Comparison of ENCODE assay signal across 8 cellular contexts in genomic region chr2:101697794-101698418, GRCh38. TPM values are rescaled to one million over a fixed set of nuclear protein-coding genes. Genes with fewer than 3 reads are reported as not detected.
DNase-seq lines count a peak whose midpoint lies in the region; ATAC-seq, FAIRE-seq and TF ChIP-seq lines count a peak whose summit lies in the region.

No MANE protein-coding gene starts in this region.

- H3K9me3 Mint-ChIP-seq in central memory CD8-positive, alpha-beta T cell: peaks cover 5% of the 10 kb centered on the region

- no peaks in the 10 kb centered on the region for H3K9me2 ChIP-seq in OCI-LY1 (ENCODE audit: low read depth, low read length)

- 0 out of 2 replicates have a peak, but pooled peaks cover 5% of the 10 kb centered on the region for H3K27me3 ChIP-seq in OCI-LY1 (ENCODE audit: insufficient read depth, low read length)
- H3K27me3 ChIP-seq in mesenchymal stem cell (ENCODE audit: control insufficient read depth in 1 of 2, insufficient read depth in 1 of 2, low read length in 2 of 2): no peaks in the 10 kb centered on the region

- peak overlapping the region; percentile 74 to 90 for H3K18ac ChIP-seq in mesenchymal stem cell (ENCODE audit: low read depth in 1 of 2, low read length in 2 of 2)

- H3K23ac ChIP-seq in mesenchymal stem cell (ENCODE audit: low read length in 2 of 2): peak overlapping the region; percentile 68 to 78

- H2BK15ac ChIP-seq in mesenchymal stem cell (ENCODE audit: low read depth, poor library complexity, severe bottlenecking): peak overlapping the region; percentile 73

- H2BK12ac ChIP-seq in mesenchymal stem cell (ENCODE audit: low read length in 2 of 2): peak overlapping the region in 1 of 2 experiments; percentile 31

- peaks cover 24% of the 10 kb centered on the region for H3K4me1 ChIP-seq in OCI-LY1 (ENCODE audit: insufficient read depth, low read length, severe bottlenecking)
- H3K4me1 ChIP-seq in mesenchymal stem cell (ENCODE audit: control insufficient read depth, insufficient read depth, low read depth, low read length): peaks cover 3% of the 10 kb centered on the region

- H2AK5ac ChIP-seq in mesenchymal stem cell (ENCODE audit: low read length, severe bottlenecking): no peak overlapping the region

- DNase-seq in EL (peak; percentile 13), mesenchymal stem cell (no peak), urothelium cell line (ENCODE audit: low spot score) (peak; percentile 59), cortex of kidney (lab: John Stamatoyannopoulos, UW) (no peak), NCI-H226 (no peak)
- no peak for DNase-seq in central memory CD8-positive, alpha-beta T cell (ENCODE audit: low spot score in 2 of 2)

- H3K9me3 ChIP-seq in OCI-LY1 (ENCODE audit: low read length) (0 out of 2 replicates have a peak, but pooled peaks cover 4% of the 10 kb centered on the region), mesenchymal stem cell (ENCODE audit: control insufficient read depth, low read length) (no peaks in the 10 kb centered on the region)

- peak overlapping the region; percentile 64 for H3K4me2 ChIP-seq in OCI-LY1 (ENCODE audit: low read length)
- H3K4me2 ChIP-seq in mesenchymal stem cell (ENCODE audit: low read length, poor library complexity, severe bottlenecking): peak overlapping the region; percentile 80

- peak overlapping the region; percentile 57 to 92 for H3K4ac ChIP-seq in mesenchymal stem cell (ENCODE audit: low read depth in 1 of 2, low read length in 2 of 2)

- H3K9ac ChIP-seq in OCI-LY1 (ENCODE audit: low read length) (peak overlapping the region; percentile 69), mesenchymal stem cell (ENCODE audit: low read length) (peak overlapping the region; percentile 97)

- H3F3A ChIP-seq in OCI-LY1 (ENCODE audit: insufficient read depth, low read length): no peaks in the 10 kb centered on the region

- no peak overlapping the region for H3K27ac Mint-ChIP-seq in central memory CD8-positive, alpha-beta T cell (ENCODE audit: low read depth)

- under 1% methylated on average over 64 of the region's 92 CpGs for WGBS in mesenchymal stem cell

- peaks cover 20% of the 10 kb centered on the region for H3K4me1 Mint-ChIP-seq in central memory CD8-positive, alpha-beta T cell

- H2BK120ac ChIP-seq in mesenchymal stem cell (ENCODE audit: low read depth, low read length): peak overlapping the region; percentile 90

- peak overlapping the region; percentile 62 for H4K91ac ChIP-seq in mesenchymal stem cell (ENCODE audit: low read length)

- no peak for FAIRE-seq in urothelium cell line (lab: Jason Lieb, UNC)

- H2BK5ac ChIP-seq in mesenchymal stem cell (ENCODE audit: low read depth, low read length, poor library complexity, severe bottlenecking): no peak overlapping the region

- H3K36me3 ChIP-seq in OCI-LY1 (ENCODE audit: insufficient read depth, low read length) (peaks cover 11% of the 10 kb centered on the region), mesenchymal stem cell (ENCODE audit: control insufficient read depth in 1 of 2, insufficient read depth in 2 of 2, low read depth in 1 of 2, low read length in 2 of 2) (peaks cover under 1 to 38% of the 10 kb centered on the region in 2 experiments)

- no peak for TF ChIP-seq CTCF in OCI-LY1 (IDR thresholded peaks at IDR 0.05; ENCODE audit: low read length)

- H3K79me2 ChIP-seq in OCI-LY1 (ENCODE audit: insufficient read depth, low read length): peaks cover 40% of the 10 kb centered on the region

- peak overlapping the region in 1 of 2 experiments; percentile 87 for H3K14ac ChIP-seq in mesenchymal stem cell (ENCODE audit: low read length in 2 of 2)

- peak; percentile 58 for ATAC-seq in GM21723 (IDR thresholded peaks at IDR 0.05; ENCODE audit: unreplicated experiment)
- peak; percentile 27 for ATAC-seq in central memory CD8-positive, alpha-beta T cell (replicated peaks; ENCODE audit: extremely low read depth, poor library complexity, severe bottlenecking)

- H4K20me1 ChIP-seq in OCI-LY1 (ENCODE audit: insufficient read depth, low read length): no peaks in the 10 kb centered on the region

- H3K4me3 ChIP-seq in OCI-LY1 (ENCODE audit: low read depth, low read length, poor library complexity, severe bottlenecking): peak overlapping the region; percentile 69
- H3K4me3 ChIP-seq in mesenchymal stem cell (ENCODE audit: insufficient read depth in 1 of 2, low read depth in 1 of 2, low read length in 2 of 2): peak overlapping the region; percentile 74 to 94

- no peaks in the 10 kb centered on the region for H3K27me3 Mint-ChIP-seq in central memory CD8-positive, alpha-beta T cell

- H3K79me1 ChIP-seq in mesenchymal stem cell (replicated peaks; ENCODE audit: low read length, poor library complexity, severe bottlenecking): no peaks in the 10 kb centered on the region

- H3K27ac ChIP-seq in OCI-LY1 (ENCODE audit: low read depth, low read length, poor library complexity, severe bottlenecking): peak overlapping the region; percentile 96
- peak overlapping the region; percentile 24 for H3K27ac ChIP-seq in mesenchymal stem cell (ENCODE audit: low read length, poor library complexity, severe bottlenecking)

- H2AFZ ChIP-seq in OCI-LY1 (ENCODE audit: low read length) (no peak overlapping the region), mesenchymal stem cell (ENCODE audit: low read depth, low read length) (no peak overlapping the region)

- no peak overlapping the region for H3K4me3 Mint-ChIP-seq in central memory CD8-positive, alpha-beta T cell

- peaks cover 1% of the 10 kb centered on the region for H3K36me3 Mint-ChIP-seq in central memory CD8-positive, alpha-beta T cell (ENCODE audit: insufficient read depth)

- H4K8ac ChIP-seq in mesenchymal stem cell (ENCODE audit: low read length): peak overlapping the region; percentile 32

RNA-seq across cellular contexts. Expression of gene MAP4K4, which starts 0.4 kb away (rescaled TPM):
- 135 TPM for polyA plus RNA-seq in mesenchymal stem cell (2013, experiment 1 of 2)
- polyA plus RNA-seq in mesenchymal stem cell (2013, experiment 2 of 2): 130 TPM

Comparison
In these comparisons a context has a peak if more than half of its experiments do, and no peak if none do; other contexts are left out.
1. DNase-seq: peak in EL (single experiment) and urothelium cell line (single experiment); none in central memory CD8-positive, alpha-beta T cell (0 of 2), mesenchymal stem cell (single experiment), cortex of kidney (single experiment) and NCI-H226 (single experiment).